Comparison of ENCODE assay signal across 16 cellular contexts in genomic region chr12:116629451-116629850, GRCh38.
DNase-seq lines count a peak whose midpoint lies in the region; ATAC-seq and TF ChIP-seq lines count a peak whose summit lies in the region.
"Had no signal": no experiment of that assay in that cellular context is flagged by ENCODE, and none has a peak within 500 bp of the region (broad histone marks: within the 10 kb centered on the region; RNA-seq: fewer than 3 reads in every experiment).

No MANE protein-coding gene starts in this region.

- POLR2A ChIA-PET in activated CD4-positive, alpha-beta memory T cell treated with anti-CD3 and anti-CD28 coated beads for 36 hours (lab: Charles Lee): no interaction called here

- H3K27ac Mint-ChIP-seq in activated CD4-positive, alpha-beta memory T cell treated with anti-CD3 and anti-CD28 coated beads for 36 hours: no peak overlapping the region
- H3K27ac Mint-ChIP-seq: CD4-positive, alpha-beta memory T cell; HFFc6 had no signal

- no peak overlapping the region for H3K4me3 Mint-ChIP-seq in activated CD4-positive, alpha-beta memory T cell treated with anti-CD3 and anti-CD28 coated beads for 36 hours
- H3K4me3 Mint-ChIP-seq: CD4-positive, alpha-beta memory T cell; HFFc6 had no signal

- TF ChIP-seq CTCF in GM10266 (IDR thresholded peaks at IDR 0.05; ENCODE audit: control insufficient read depth, insufficient read depth, low read depth, missing control alignments): no peak

- peaks cover 45 to 78% (median 70%) of the 10 kb centered on the region in 10 experiments for H3K4me1 ChIP-seq in BLaER1 treated with 17β-estradiol and CSF1 and Interleukin-3, amounts not matched to agents 10 nM and 100 nM
- peaks cover 14% of the 10 kb centered on the region for H3K4me1 ChIP-seq in adipocyte (ENCODE audit: control insufficient read depth, insufficient read depth, low read length)

- H3K27me3 ChIP-seq in BLaER1 treated with 17β-estradiol and CSF1 and Interleukin-3, amounts not matched to agents 10 nM and 100 nM: 0 out of 22 replicates have a peak, but pooled peaks cover 0 to 5% (median 0%) of the 10 kb centered on the region in 11 experiments
- no peaks in the 10 kb centered on the region for H3K27me3 ChIP-seq in adipocyte (replicated peaks; ENCODE audit: control insufficient read depth, insufficient read depth, low read length)
- no peaks in the 10 kb centered on the region for H3K27me3 ChIP-seq in MG63

- H3K4me2 ChIP-seq in BLaER1 treated with 17β-estradiol and CSF1 and Interleukin-3, amounts not matched to agents 10 nM and 100 nM: peak overlapping the region; percentile 18 to 89 (median 71)

- no peaks in the 10 kb centered on the region for H3K4me1 Mint-ChIP-seq in activated CD4-positive, alpha-beta memory T cell treated with anti-CD3 and anti-CD28 coated beads for 36 hours (ENCODE audit: low read depth)
- H3K4me1 Mint-ChIP-seq: CD4-positive, alpha-beta memory T cell had no signal

- H3K27me3 Mint-ChIP-seq in activated CD4-positive, alpha-beta memory T cell treated with anti-CD3 and anti-CD28 coated beads for 36 hours: peaks cover 20% of the 10 kb centered on the region

- no peaks in the 10 kb centered on the region for H3K36me3 Mint-ChIP-seq in activated CD4-positive, alpha-beta memory T cell treated with anti-CD3 and anti-CD28 coated beads for 36 hours
- H3K36me3 Mint-ChIP-seq: CD4-positive, alpha-beta memory T cell had no signal

- CTCF ChIA-PET in activated CD4-positive, alpha-beta memory T cell treated with anti-CD3 and anti-CD28 coated beads for 36 hours (lab: Charles Lee): no interaction called here

- no peaks in the 10 kb centered on the region for H3K9me3 Mint-ChIP-seq in activated CD4-positive, alpha-beta memory T cell treated with anti-CD3 and anti-CD28 coated beads for 36 hours
- H3K9me3 Mint-ChIP-seq: CD4-positive, alpha-beta memory T cell; HFFc6 had no signal

- H3K27ac ChIP-seq in BLaER1 treated with 17β-estradiol and CSF1 and Interleukin-3, amounts not matched to agents 10 nM and 100 nM: peak overlapping the region in 4 of 11 experiments; percentile 2 to 34 (median 20); a peak in 4 of 22 replicates
- H3K27ac ChIP-seq: C4-2B had no signal

- intact Hi-C loops in activated CD4-positive, alpha-beta memory T cell treated with anti-CD3 and anti-CD28 coated beads for 36 hours (cut with micrococcal nuclease): no loop called here

- no peak for ATAC-seq in GM19455 (IDR thresholded peaks at IDR 0.05; ENCODE audit: unreplicated experiment)
- ATAC-seq: HepG2 had no signal

- no peaks in the 10 kb centered on the region for H4K20me1 ChIP-seq in BLaER1 treated with 17β-estradiol and CSF1 and Interleukin-3, amounts not matched to agents 10 nM and 100 nM

- H3K4me3 ChIP-seq in BLaER1 treated with 17β-estradiol and CSF1 and Interleukin-3, amounts not matched to agents 10 nM and 100 nM: no peak overlapping the region
- H3K4me3 ChIP-seq in adipocyte (ENCODE audit: low read length) (peak overlapping the region; percentile 15), MG63 (no peak overlapping the region)
- H3K4me3 ChIP-seq: HAP-1 had no signal

- no peak for DNase-seq in adipocyte (ENCODE audit: low read depth)
- DNase-seq in fibroblast of the conjunctiva (ENCODE audit: low read depth): peak; percentile 30
- peak; percentile 93 for DNase-seq in stromal cell of bone marrow (ENCODE audit: low read depth)
- no peak for DNase-seq in activated CD4-positive, alpha-beta memory T cell treated with anti-CD3 and anti-CD28 coated beads for 36 hours
- DNase-seq in MG63: no peak
- no peak for DNase-seq in GM10266 (ENCODE audit: extremely low spot score)
- DNase-seq: 8988T; CD4-positive, alpha-beta memory T cell; DMS79; GOT3; HFFc6 had no signal

- H3K36me3 ChIP-seq in BLaER1 treated with 17β-estradiol and CSF1 and Interleukin-3, amounts not matched to agents 10 nM and 100 nM: no peaks in the 10 kb centered on the region
- H3K36me3 ChIP-seq in adipocyte (ENCODE audit: control insufficient read depth, insufficient read depth, low read length, severe bottlenecking) (no peaks in the 10 kb centered on the region), MG63 (no peaks in the 10 kb centered on the region)
- H3K36me3 ChIP-seq: HAP-1 had no signal

- H3K9ac ChIP-seq in BLaER1 treated with 17β-estradiol and CSF1 and Interleukin-3, amounts not matched to agents 10 nM and 100 nM: no peak overlapping the region
- no peak overlapping the region for H3K9ac ChIP-seq in adipocyte (ENCODE audit: low read length)

- peaks cover 0 to 5% (median 0%) of the 10 kb centered on the region in 11 experiments; a peak in 5 of 22 replicates for H3K9me3 ChIP-seq in BLaER1 treated with 17β-estradiol and CSF1 and Interleukin-3, amounts not matched to agents 10 nM and 100 nM (replicated peaks in 1 of 11)
- H3K9me3 ChIP-seq in adipocyte (ENCODE audit: control insufficient read depth, low read length) (no peaks in the 10 kb centered on the region), MG63 (no peaks in the 10 kb centered on the region)
- H3K9me3 ChIP-seq: HAP-1 had no signal

Comparison
In these comparisons a context has a peak if more than half of its experiments do, and no peak if none do; other contexts are left out.
1. DNase-seq: peak in fibroblast of the conjunctiva (single experiment) and stromal cell of bone marrow (single experiment); none in adipocyte (single experiment), activated CD4-positive, alpha-beta memory T cell treated with anti-CD3 and anti-CD28 coated beads for 36 hours (single experiment), MG63 (single experiment) and GM10266 (single experiment).